ENCODE assay signal across 12 cellular contexts in the genomic region with DNA sequence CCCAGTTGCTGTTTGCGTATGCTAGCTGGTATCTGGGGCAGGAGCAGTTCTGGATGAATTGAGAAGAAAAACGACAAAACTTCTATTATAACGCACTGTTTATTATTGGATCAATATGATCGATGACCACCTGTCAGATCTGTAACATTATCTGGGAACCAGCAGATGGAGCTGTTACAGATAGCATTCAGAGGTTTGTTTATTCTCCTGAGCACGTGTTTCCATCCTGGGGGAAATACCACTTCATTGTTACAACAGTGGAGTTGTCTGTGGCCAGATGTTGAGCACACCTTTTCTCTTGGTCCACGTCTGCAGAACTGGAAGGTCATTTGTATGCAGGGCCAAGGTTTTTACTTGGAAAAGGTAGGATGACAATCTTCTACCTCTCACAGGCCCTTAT. TPM values are rescaled to one million over a fixed set of nuclear protein-coding genes. Genes with fewer than 3 reads are reported as not detected.
DNase-seq lines count a peak whose midpoint lies in the region; ATAC-seq and TF ChIP-seq lines count a peak whose summit lies in the region.
"Had no signal": no experiment of that assay in that cellular context is flagged by ENCODE, and none has a peak within 500 bp of the region (broad histone marks: within the 10 kb centered on the region; RNA-seq: fewer than 3 reads in every experiment).

No MANE protein-coding gene starts in this region.

- H3K27me3 Mint-ChIP-seq in progenitor cell of endocrine pancreas: peaks cover 51% of the 10 kb centered on the region
- H3K27me3 Mint-ChIP-seq in naive thymus-derived CD4-positive, alpha-beta T cell: peaks cover 33 to 76% (median 39%) of the 10 kb centered on the region in 5 donors

- H3K27me3 ChIP-seq in naive thymus-derived CD4-positive, alpha-beta T cell (ENCODE audit: control insufficient read depth in 2 of 2, insufficient read depth in 2 of 2, low read length in 2 of 2): no peaks in the 10 kb centered on the region

- H3K36me3 ChIP-seq in naive thymus-derived CD4-positive, alpha-beta T cell (ENCODE audit: control insufficient read depth in 2 of 3, insufficient read depth in 3 of 3, low read length in 3 of 3): no peaks in the 10 kb centered on the region
- H3K36me3 ChIP-seq: left ventricle myocardium inferior, tibial nerve had no signal

- peaks cover 8% of the 10 kb centered on the region for H3K36me3 Mint-ChIP-seq in progenitor cell of endocrine pancreas (ENCODE audit: insufficient read depth)
- H3K36me3 Mint-ChIP-seq in naive thymus-derived CD4-positive, alpha-beta T cell: no peaks in the 10 kb centered on the region

- peak; percentile 19 to 72 (median 32) for DNase-seq in NCI-H1417 (lab: John Stamatoyannopoulos, UW)
- DNase-seq in NCI-H1417 treated with DMSO at 0.1 percent for 48 hours (lab: John Stamatoyannopoulos, UW): no peak
- DNase-seq in NCI-H146 treated with DMSO at 0.1 percent for 48 hours (lab: John Stamatoyannopoulos, UW; ENCODE audit: unreplicated experiment): peak; percentile 95
- peak; percentile 27 for DNase-seq in dermis blood vessel endothelial cell
- DNase-seq in progenitor cell of endocrine pancreas (ENCODE audit: low spot score, unreplicated experiment): no peak
- no peak for DNase-seq in naive thymus-derived CD4-positive, alpha-beta T cell
- DNase-seq in MV-4-11 (lab: John Stamatoyannopoulos, UW): no peak
- DNase-seq: left ventricle myocardium inferior had no signal

- H3K4me1 Mint-ChIP-seq in progenitor cell of endocrine pancreas (ENCODE audit: low read depth): peaks cover 20% of the 10 kb centered on the region
- H3K4me1 Mint-ChIP-seq in naive thymus-derived CD4-positive, alpha-beta T cell: peaks cover 0 to 5% (median 4%) of the 10 kb centered on the region in 7 donors

- no peaks in the 10 kb centered on the region for H3K9me3 ChIP-seq in naive thymus-derived CD4-positive, alpha-beta T cell (ENCODE audit: control insufficient read depth in 2 of 3, low read length in 3 of 3)
- H3K9me3 ChIP-seq: tibial nerve had no signal

- intact Hi-C loops in naive thymus-derived CD4-positive, alpha-beta T cell (cut with micrococcal nuclease): loop anchor here (1.0 to 5.0 kb wide), 4 partner anchors 19 to 87 kb away; no protein-coding TSS in a partner anchor

- H3K27ac Mint-ChIP-seq in progenitor cell of endocrine pancreas: peak overlapping the region; percentile 30
- peak overlapping the region in 1 of 9 donors; percentile 3 for H3K27ac Mint-ChIP-seq in naive thymus-derived CD4-positive, alpha-beta T cell
- H3K27ac Mint-ChIP-seq: dendritic cell treated with granulocyte-macrophage colony-stimulating factor and Interleukin-4, amounts not matched to agents 40 ng/mL and 50 ng/mL, for 4 days had no signal

- no peak overlapping the region for H3K4me3 ChIP-seq in naive thymus-derived CD4-positive, alpha-beta T cell (ENCODE audit: low read length)
- H3K4me3 ChIP-seq: left ventricle myocardium inferior, tibial nerve had no signal

- peaks cover 23% of the 10 kb centered on the region for H3K9me3 Mint-ChIP-seq in progenitor cell of endocrine pancreas (ENCODE audit: low read depth)
- peaks cover 0 to 2% (median 0%) of the 10 kb centered on the region in 11 donors for H3K9me3 Mint-ChIP-seq in naive thymus-derived CD4-positive, alpha-beta T cell
- H3K9me3 Mint-ChIP-seq: dendritic cell treated with granulocyte-macrophage colony-stimulating factor and Interleukin-4, amounts not matched to agents 40 ng/mL and 50 ng/mL, for 4 days had no signal

- ATAC-seq in naive thymus-derived CD4-positive, alpha-beta T cell: no peak
- no peak for ATAC-seq in GM18511 (IDR thresholded peaks at IDR 0.05; ENCODE audit: unreplicated experiment)

- no peaks in the 10 kb centered on the region for H3K4me1 ChIP-seq in naive thymus-derived CD4-positive, alpha-beta T cell (ENCODE audit: control insufficient read depth in 2 of 2, insufficient read depth in 2 of 2, low read length in 2 of 2)
- H3K4me1 ChIP-seq: left ventricle myocardium inferior, tibial nerve had no signal

- H3K27ac ChIP-seq in naive thymus-derived CD4-positive, alpha-beta T cell (ENCODE audit: low read depth, low read length): no peak overlapping the region
- H3K27ac ChIP-seq: left ventricle myocardium inferior, tibial nerve had no signal

- H3K4me3 Mint-ChIP-seq in progenitor cell of endocrine pancreas (ENCODE audit: low read depth): no peak overlapping the region
- H3K4me3 Mint-ChIP-seq in naive thymus-derived CD4-positive, alpha-beta T cell: no peak overlapping the region
- H3K4me3 Mint-ChIP-seq: dendritic cell treated with granulocyte-macrophage colony-stimulating factor and Interleukin-4, amounts not matched to agents 40 ng/mL and 50 ng/mL, for 4 days had no signal

- CTCF ChIA-PET in naive thymus-derived CD4-positive, alpha-beta T cell (lab: Charles Lee): interaction anchor here (0.8 to 3.6 kb wide), 12 partner anchors 8 to 694 kb away, joined by 3 to 58 read pairs (median 5); no protein-coding TSS in a partner anchor

- peak; percentile 42 for TF ChIP-seq CTCF in progenitor cell of endocrine pancreas (IDR thresholded peaks at IDR 0.05; ENCODE audit: unreplicated experiment)

- POLR2A ChIA-PET in naive thymus-derived CD4-positive, alpha-beta T cell (lab: Charles Lee): interaction anchor here (0.6 to 1.4 kb wide), 7 partner anchors 11 to 55 kb away, joined by 3 to 7 read pairs (median 4); no protein-coding TSS in a partner anchor

RNA-seq across cellular contexts. Expression of gene NKX2-2, which starts 16.0 kb away (rescaled TPM):
- not detected in 2 replicates for total RNA-seq in dermis blood vessel endothelial cell
- total RNA-seq in progenitor cell of endocrine pancreas: 15.5 and 16.1 TPM in 2 replicates
- total RNA-seq in naive thymus-derived CD4-positive, alpha-beta T cell: not detected
- polyA plus RNA-seq in naive thymus-derived CD4-positive, alpha-beta T cell: not detected
- total RNA-seq: left ventricle myocardium inferior, RPMI7951, tibial nerve had no signal

Comparison
In these comparisons a context has a peak if more than half of its experiments do, and no peak if none do; other contexts are left out.
1. DNase-seq: peak in NCI-H1417 (3 of 3), NCI-H146 treated with DMSO at 0.1 percent for 48 hours (single experiment) and dermis blood vessel endothelial cell (single experiment); none in NCI-H1417 treated with DMSO at 0.1 percent for 48 hours (single experiment), progenitor cell of endocrine pancreas (single experiment), naive thymus-derived CD4-positive, alpha-beta T cell (0 of 9) and MV-4-11 (single experiment).
2. RNA of gene NKX2-2, which starts 16.0 kb away (total RNA-seq): 15.5 to 16.1 TPM in progenitor cell of endocrine pancreas; not detected in dermis blood vessel endothelial cell and not detected in naive thymus-derived CD4-positive, alpha-beta T cell; every median in the first group is over 10 times any median in the second.